22 cellular contexts compared by ENCODE assay signal in genomic region chr4:81259151-81259550, GRCh38.
"Had no signal": no experiment of that assay in that cellular context is flagged by ENCODE, and none has a peak within 500 bp of the region (broad histone marks: within the 10 kb centered on the region; RNA-seq: fewer than 3 reads in every experiment).

No MANE protein-coding gene starts in this region.

- H3K4me2 ChIP-seq: KMS-11 had no signal

- H3K4me3 ChIP-seq: K562, SJSA1, SK-N-MC had no signal

- H3K9me3 ChIP-seq: SJSA1 had no signal

- ATAC-seq: K562 had no signal

- DNase-seq: Kasumi-1, NCI-H1092, NCI-H1105 treated with DMSO at 0.1 percent for 48 hours, NCI-H1417 treated with DMSO at 0.1 percent for 48 hours, NCI-H146, NCI-H1694 treated with DMSO at 0.1 percent for 48 hours, NCI-H1930, NCI-H2081, NCI-H2107, NCI-H2227 treated with DMSO at 0.1 percent for 48 hours, NCI-H524, NCI-H526 treated with DMSO at 0.1 percent for 48 hours, NCI-H774, Right ventricle myocardium superior, RPMI8226, SIG-M5, SW 1271 had no signal

- H3K27ac Mint-ChIP-seq: IgD-negative memory B cell had no signal

- H3K4me3 Mint-ChIP-seq: IgD-negative memory B cell had no signal

- H3K4me1 Mint-ChIP-seq: IgD-negative memory B cell had no signal

- H3K9ac ChIP-seq: KMS-11 had no signal

- H3K36me3 ChIP-seq: SJSA1 had no signal

- H3K36me3 Mint-ChIP-seq: IgD-negative memory B cell had no signal

- H3K27me3 ChIP-seq: SJSA1 had no signal

- H3K27ac ChIP-seq: KMS-11, SJSA1, SK-N-MC had no signal
